Comparison of ENCODE assay signal across 29 cellular contexts in genomic region chr5:149993471-149993870, GRCh38. TPM values are rescaled to one million over a fixed set of nuclear protein-coding genes. Genes with fewer than 3 reads are reported as not detected.
"Had no signal": no experiment of that assay in that cellular context is flagged by ENCODE, and none has a peak within 500 bp of the region (broad histone marks: within the 10 kb centered on the region; RNA-seq: fewer than 3 reads in every experiment).

No MANE protein-coding gene starts in this region.

- H3K4me3 Mint-ChIP-seq: memory B cell; natural killer cell treated with Interleukin-12 subunit alpha and Interleukin-12 subunit beta and Interleukin-15 and Interleukin-18, amount 100 ng/mL, for 72 hours; neural progenitor cell; stimulated activated memory B cell treated with anti-CD40 and anti-IgM and Interleukin-4, amounts not matched to agents 10 μg/mL and 1 μg/mL and 100 μg/mL, for 72 hours; stimulated activated naive CD8-positive, alpha-beta T cell treated with anti-CD3 and anti-CD28 coated beads, Interleukin-15, amount 100 ng/mL, for 72 hours; type B pancreatic cell had no signal

- H3K4me1 Mint-ChIP-seq: neural progenitor cell had no signal

- H3K27me3 ChIP-seq: colonic mucosa, esophagus squamous epithelium, foreskin keratinocyte, hepatocyte, neural progenitor cell, ovary, spleen, testis had no signal

- H3K9me3 Mint-ChIP-seq: memory B cell; natural killer cell treated with Interleukin-12 subunit alpha and Interleukin-12 subunit beta and Interleukin-15 and Interleukin-18, amount 100 ng/mL, for 72 hours; neural progenitor cell; stimulated activated memory B cell treated with anti-CD40 and anti-IgM and Interleukin-4, amounts not matched to agents 10 μg/mL and 1 μg/mL and 100 μg/mL, for 72 hours; stimulated activated naive CD8-positive, alpha-beta T cell treated with anti-CD3 and anti-CD28 coated beads, Interleukin-15, amount 100 ng/mL, for 72 hours; type B pancreatic cell had no signal

- H3K4me3 ChIP-seq: colonic mucosa, esophagus squamous epithelium, hepatocyte, left ventricle myocardium inferior, lower lobe of right lung, neural progenitor cell, ovary, psoas muscle, spleen, testis had no signal

- H3K79me2 ChIP-seq: hepatocyte had no signal

- H3K4me1 ChIP-seq: colonic mucosa, esophagus squamous epithelium, foreskin keratinocyte, lower lobe of right lung, neural progenitor cell, testis had no signal

- H3K9me3 ChIP-seq: colonic mucosa, esophagus squamous epithelium, left ventricle myocardium inferior, lower lobe of right lung, ovary, psoas muscle, spleen, testis had no signal

- DNase-seq: colonic mucosa; dermis blood vessel endothelial cell; esophagus squamous epithelium; foreskin keratinocyte; head of caudate nucleus; kidney; left cardiac atrium; left ventricle myocardium inferior; lower lobe of right lung; midbrain; nucleus accumbens; ovary; psoas muscle; spleen; stimulated activated CD4-positive, alpha-beta T cell treated with anti-CD3 and anti-CD28 coated beads, Interleukin-15, amount 100 ng/mL, for 24 hours; stimulated activated CD4-positive, alpha-beta T cell treated with anti-CD3 and anti-CD28 coated beads, Interleukin-1b, Interleukin-23, amount 100 ng/mL, for 48 hours; stimulated activated CD4-positive, alpha-beta T cell treated with anti-CD3 and anti-CD28 coated beads, Interleukin-4, amount 100 ng/mL, for 24 hours; stimulated activated naive CD8-positive, alpha-beta T cell treated with anti-CD3 and anti-CD28 coated beads, Interleukin-15, amount 100 ng/mL, for 72 hours; testis had no signal

- H3K27me3 Mint-ChIP-seq: memory B cell; natural killer cell treated with Interleukin-12 subunit alpha and Interleukin-12 subunit beta and Interleukin-15 and Interleukin-18, amount 100 ng/mL, for 72 hours; stimulated activated memory B cell treated with anti-CD40 and anti-IgM and Interleukin-4, amounts not matched to agents 10 μg/mL and 1 μg/mL and 100 μg/mL, for 72 hours; stimulated activated naive CD8-positive, alpha-beta T cell treated with anti-CD3 and anti-CD28 coated beads, Interleukin-15, amount 100 ng/mL, for 72 hours; type B pancreatic cell had no signal

- H3K4me2 ChIP-seq: hepatocyte, neural progenitor cell had no signal

- H3K36me3 Mint-ChIP-seq: natural killer cell treated with Interleukin-12 subunit alpha and Interleukin-12 subunit beta and Interleukin-15 and Interleukin-18, amount 100 ng/mL, for 72 hours had no signal

- H3K9ac ChIP-seq: neural progenitor cell had no signal

- H3K36me3 ChIP-seq: colonic mucosa, neural progenitor cell, ovary had no signal

- H3K27ac Mint-ChIP-seq: memory B cell; natural killer cell treated with Interleukin-12 subunit alpha and Interleukin-12 subunit beta and Interleukin-15 and Interleukin-18, amount 100 ng/mL, for 72 hours; neural progenitor cell; stimulated activated memory B cell treated with anti-CD40 and anti-IgM and Interleukin-4, amounts not matched to agents 10 μg/mL and 1 μg/mL and 100 μg/mL, for 72 hours had no signal

- H3K27ac ChIP-seq: colonic mucosa, esophagus squamous epithelium, foreskin keratinocyte, hepatocyte, left ventricle myocardium inferior, lower lobe of right lung, neural progenitor cell, ovary, psoas muscle, spleen, testis had no signal

- ATAC-seq: foreskin keratinocyte; left cardiac atrium; lower lobe of right lung; natural killer cell treated with Interleukin-12 subunit alpha and Interleukin-12 subunit beta and Interleukin-15 and Interleukin-18, amount 100 ng/mL, for 72 hours; psoas muscle; sciatic nerve; stimulated activated memory B cell treated with anti-CD40 and anti-IgM and Interleukin-4, amounts not matched to agents 10 μg/mL and 1 μg/mL and 100 μg/mL, for 72 hours; stimulated activated naive CD8-positive, alpha-beta T cell treated with anti-CD3 and anti-CD28 coated beads, Interleukin-15, amount 100 ng/mL, for 72 hours had no signal

- H2AFZ ChIP-seq: hepatocyte, neural progenitor cell had no signal

RNA-seq across cellular contexts. Expression of gene PDE6A, which starts 48.9 kb away (rescaled TPM):
- total RNA-seq: dermis blood vessel endothelial cell; epithelial cell of proximal tubule; foreskin keratinocyte; lower lobe of right lung; natural killer cell treated with Interleukin-12 subunit alpha and Interleukin-12 subunit beta and Interleukin-15 and Interleukin-18, amount 100 ng/mL, for 72 hours; sciatic nerve; skeletal muscle tissue; spleen; subcutaneous adipose tissue had no signal
